ENCODE assay signal across 20 cellular contexts in genomic region chr1:59006309-59006698, GRCh38.
A peak's percentile ranks its signal among the peaks of the same experiment; 100 is the strongest.
DNase-seq lines count a peak whose midpoint lies in the region; ATAC-seq and TF ChIP-seq lines count a peak whose summit lies in the region.
"Had no signal": no experiment of that assay in that cellular context is flagged by ENCODE, and none has a peak within 500 bp of the region (broad histone marks: within the 10 kb centered on the region; RNA-seq: fewer than 3 reads in every experiment).

No MANE protein-coding gene starts in this region.

- no peak overlapping the region for H3K4me3 ChIP-seq in left ventricle myocardium inferior
- no peak overlapping the region for H3K4me3 ChIP-seq in thyroid gland (replicated peaks in 1 of 3)
- no peak overlapping the region for H3K4me3 ChIP-seq in stomach
- H3K4me3 ChIP-seq: gastroesophageal sphincter, neural progenitor cell, prostate gland, skin epidermis had no signal

- H3K9me3 Mint-ChIP-seq in activated T-helper 2 cell treated with anti-CD3 and anti-CD28 coated beads, Interferon-gamma antibody, Interleukin-2, Interleukin-4, amounts not matched to agents 10 μg/mL and 5 μg/mL and 100 μg/mL, durations not matched to agents 14 hours and 24 hours and 36 hours, result no peaks in the 10 kb centered on the region
- H3K9me3 Mint-ChIP-seq: mesothelial cell of epicardium, neural progenitor cell, type B pancreatic cell had no signal

- TF ChIP-seq EP300 in stomach (IDR thresholded peaks at IDR 0.05), result no peak

- H3K36me3 ChIP-seq in left ventricle myocardium inferior (no peaks in the 10 kb centered on the region), thyroid gland (no peaks in the 10 kb centered on the region), stomach (no peaks in the 10 kb centered on the region)
- H3K36me3 ChIP-seq: gastroesophageal sphincter, neural progenitor cell, prostate gland had no signal

- H3K27ac ChIP-seq in left ventricle myocardium inferior (replicated peaks) (no peak overlapping the region), thyroid gland (no peak overlapping the region), stomach (no peak overlapping the region)
- H3K27ac ChIP-seq: gastroesophageal sphincter, neural progenitor cell, prostate gland had no signal

- H3K4me1 ChIP-seq in left ventricle myocardium inferior, result peaks cover 24% of the 10 kb centered on the region
- peaks cover 17 to 31% of the 10 kb centered on the region in 2 donors for H3K4me1 ChIP-seq in thyroid gland
- H3K4me1 ChIP-seq in stomach, result peaks cover 0 to 14% (median 5%) of the 10 kb centered on the region in 4 donors
- H3K4me1 ChIP-seq: prostate gland had no signal

- DNase-seq in left ventricle myocardium superior, result no peak
- no peak for DNase-seq in left ventricle myocardium inferior
- DNase-seq in activated T-helper 2 cell treated with anti-CD3 and anti-CD28 coated beads, Interferon-gamma antibody, Interleukin-2, Interleukin-4, amounts not matched to agents 10 μg/mL and 5 μg/mL and 100 μg/mL, durations not matched to agents 14 hours and 24 hours and 36 hours (ENCODE audit: low spot score), result no peak
- DNase-seq in left kidney (ENCODE audit: low read depth, low spot score), result peak; percentile 62
- DNase-seq in thyroid gland, result peak; percentile 34 to 58
- DNase-seq in cerebellum (ENCODE audit: low spot score), result no peak
- DNase-seq in stomach, result no peak
- DNase-seq: activated CD4-positive, CD25-positive, alpha-beta regulatory T cell treated with anti-CD3 and anti-CD28 coated beads, Interleukin-2, amount 50 U/mL, for 72 hours; Kasumi-1; NCI-H1092 treated with DMSO at 0.1 percent for 48 hours; NCI-H2107; NCI-H524 treated with DMSO at 0.1 percent for 48 hours had no signal

- H3K27ac Mint-ChIP-seq in activated T-helper 2 cell treated with anti-CD3 and anti-CD28 coated beads, Interferon-gamma antibody, Interleukin-2, Interleukin-4, amounts not matched to agents 10 μg/mL and 5 μg/mL and 100 μg/mL, durations not matched to agents 14 hours and 24 hours and 36 hours, result peak overlapping the region; percentile 54
- H3K27ac Mint-ChIP-seq: mesothelial cell of epicardium, neural progenitor cell, type B pancreatic cell had no signal

- no peaks in the 10 kb centered on the region for H3K27me3 Mint-ChIP-seq in activated T-helper 2 cell treated with anti-CD3 and anti-CD28 coated beads, Interferon-gamma antibody, Interleukin-2, Interleukin-4, amounts not matched to agents 10 μg/mL and 5 μg/mL and 100 μg/mL, durations not matched to agents 14 hours and 24 hours and 36 hours (ENCODE audit: low read depth)
- H3K27me3 Mint-ChIP-seq: type B pancreatic cell had no signal

- ATAC-seq in left ventricle myocardium superior (peak; percentile 26), HG02763 (IDR thresholded peaks at IDR 0.05; ENCODE audit: unreplicated experiment) (no peak)
- ATAC-seq: gastroesophageal sphincter, HCT116 had no signal

- TF ChIP-seq CTCF in left ventricle myocardium inferior (IDR thresholded peaks at IDR 0.05; ENCODE audit: borderline replicate concordance), result no peak
- no peak for TF ChIP-seq CTCF in thyroid gland (IDR thresholded peaks at IDR 0.05)
- TF ChIP-seq CTCF in stomach (IDR thresholded peaks at IDR 0.05), result no peak

- 51 to 65% methylated on average over 4 of the region's 4 CpGs for WGBS in thyroid gland, 2 donors
- 90 to 95% (median 93%) methylated on average over 4 of the region's 4 CpGs for WGBS in stomach, 5 donors

- no peaks in the 10 kb centered on the region for H3K27me3 ChIP-seq in left ventricle myocardium inferior (ENCODE audit: low read depth)
- no peaks in the 10 kb centered on the region for H3K27me3 ChIP-seq in thyroid gland
- H3K27me3 ChIP-seq in stomach, result no peaks in the 10 kb centered on the region
- H3K27me3 ChIP-seq: gastroesophageal sphincter had no signal

- H3K36me3 Mint-ChIP-seq in activated T-helper 2 cell treated with anti-CD3 and anti-CD28 coated beads, Interferon-gamma antibody, Interleukin-2, Interleukin-4, amounts not matched to agents 10 μg/mL and 5 μg/mL and 100 μg/mL, durations not matched to agents 14 hours and 24 hours and 36 hours (ENCODE audit: low read depth), result no peaks in the 10 kb centered on the region
- H3K36me3 Mint-ChIP-seq: mesothelial cell of epicardium, neural progenitor cell, type B pancreatic cell had no signal

- peaks cover 47% of the 10 kb centered on the region for H3K4me1 Mint-ChIP-seq in activated T-helper 2 cell treated with anti-CD3 and anti-CD28 coated beads, Interferon-gamma antibody, Interleukin-2, Interleukin-4, amounts not matched to agents 10 μg/mL and 5 μg/mL and 100 μg/mL, durations not matched to agents 14 hours and 24 hours and 36 hours (ENCODE audit: low read depth)

- no peak overlapping the region for H3K4me3 Mint-ChIP-seq in activated T-helper 2 cell treated with anti-CD3 and anti-CD28 coated beads, Interferon-gamma antibody, Interleukin-2, Interleukin-4, amounts not matched to agents 10 μg/mL and 5 μg/mL and 100 μg/mL, durations not matched to agents 14 hours and 24 hours and 36 hours (ENCODE audit: low read depth)
- H3K4me3 Mint-ChIP-seq: mesothelial cell of epicardium, neural progenitor cell, type B pancreatic cell had no signal

- intact Hi-C loops in left ventricle myocardium superior (cut with micrococcal nuclease) (no loop called here), left ventricle myocardium inferior (cut with micrococcal nuclease) (no loop called here), thyroid gland (cut with DNase I) (no loop called here), stomach (cut with DNase I; ENCODE audit: low total_unique reads) (no loop called here)
- intact Hi-C loops in activated T-helper 2 cell treated with anti-CD3 and anti-CD28 coated beads, Interferon-gamma antibody, Interleukin-2, Interleukin-4, amounts not matched to agents 10 μg/mL and 5 μg/mL and 100 μg/mL, durations not matched to agents 14 hours and 24 hours and 36 hours (cut with micrococcal nuclease), result loop anchor here (5.0 kb wide), 5 partner anchors 79 to 426 kb away; partner anchors contain the start of gene JUN

- TF ChIP-seq POLR2A in thyroid gland (IDR thresholded peaks at IDR 0.05), result no peak
- TF ChIP-seq POLR2A in stomach (IDR thresholded peaks at IDR 0.05), result no peak

- no peaks in the 10 kb centered on the region for H3K9me3 ChIP-seq in left ventricle myocardium inferior (replicated peaks)
- H3K9me3 ChIP-seq in thyroid gland, result no peaks in the 10 kb centered on the region
- H3K9me3 ChIP-seq in stomach, result no peaks in the 10 kb centered on the region
- H3K9me3 ChIP-seq: gastroesophageal sphincter, prostate gland had no signal

Comparison
In these comparisons a context has a peak if more than half of its experiments do, and no peak if none do; other contexts are left out.
1. DNase-seq: peak in left kidney (single experiment) and thyroid gland (2 of 2); none in left ventricle myocardium superior (single experiment), left ventricle myocardium inferior (single experiment), activated T-helper 2 cell treated with anti-CD3 and anti-CD28 coated beads, Interferon-gamma antibody, Interleukin-2, Interleukin-4, amounts not matched to agents 10 μg/mL and 5 μg/mL and 100 μg/mL, durations not matched to agents 14 hours and 24 hours and 36 hours (single experiment), cerebellum (single experiment) and stomach (single experiment).